ENCODE assay signal across 1 cellular context in genomic region chr4:154660052-154660451, GRCh38.
TF ChIP-seq lines count a peak whose summit lies in the region.

No MANE protein-coding gene starts in this region.

TF ChIP-seq in HepG2, 621 proteins besides CTCF, POLR2A, EP300 and RAD21 (continued from another document):
- no peak for TF ChIP-seq SNAPC4 (CRISPR knock-in tag; IDR thresholded peaks at IDR 0.05)
- no peak for TF ChIP-seq ZNF280B (CRISPR knock-in tag; IDR thresholded peaks at IDR 0.05; ENCODE audit: borderline replicate concordance)
- TF ChIP-seq BORCS8-MEF2B (CRISPR knock-in tag; IDR thresholded peaks at IDR 0.05) = no peak
- no peak for TF ChIP-seq KLF6 (CRISPR knock-in tag; IDR thresholded peaks at IDR 0.05)
- peak; percentile 93 for TF ChIP-seq NCOA2 (CRISPR knock-in tag; IDR thresholded peaks at IDR 0.05)
- peak; percentile 66; the same call in 1 of the 2 replicates for TF ChIP-seq ZNF792 (CRISPR knock-in tag; IDR thresholded peaks at IDR 0.05)
- TF ChIP-seq POGZ (CRISPR knock-in tag; IDR thresholded peaks at IDR 0.05) = peak; percentile 41; the same call in 1 of the 2 replicates
- no peak for TF ChIP-seq LRRFIP1 (CRISPR knock-in tag; conservative IDR thresholded peaks at IDR 0.05)
- no peak for TF ChIP-seq KDM2A (CRISPR knock-in tag; IDR thresholded peaks at IDR 0.05; ENCODE audit: borderline replicate concordance, low read depth)
- TF ChIP-seq NR2F6 (IDR thresholded peaks at IDR 0.05) = peak; percentile 74
- peak; percentile 80 for TF ChIP-seq NR2F6 (CRISPR knock-in tag; IDR thresholded peaks at IDR 0.05)
- peak; percentile 75; the same call in 1 of the 2 replicates for TF ChIP-seq ZNF124 (CRISPR knock-in tag; IDR thresholded peaks at IDR 0.05)
- no peak for TF ChIP-seq BRD4 (CRISPR knock-in tag; IDR thresholded peaks at IDR 0.05)
- TF ChIP-seq MXI1 (IDR thresholded peaks at IDR 0.05; ENCODE audit: borderline replicate concordance, low read depth, low read length) = 0 out of 3 replicates have a peak, but pooled peaks have one; percentile 20
- TF ChIP-seq MAX (IDR thresholded peaks at IDR 0.05) = peak; percentile 31; the same call in 1 of the 2 replicates
- no peak for TF ChIP-seq KLF11 (CRISPR knock-in tag; IDR thresholded peaks at IDR 0.05)
- TF ChIP-seq SMARCC2 (IDR thresholded peaks at IDR 0.05) = 0 out of 2 replicates have a peak, but pooled peaks have one; percentile 25
- TF ChIP-seq DRAP1 (CRISPR knock-in tag; IDR thresholded peaks at IDR 0.05) = peak; percentile 46; the same call in 1 of the 2 replicates
